ENCODE assay signal across 2 cellular contexts in genomic region chr10:116810895-116811294, GRCh38.
TF ChIP-seq lines count a peak whose summit lies in the region.

No MANE protein-coding gene starts in this region.

TF ChIP-seq in A549, 52 proteins besides CTCF, POLR2A, EP300 and RAD21 (continued from another document):
- TF ChIP-seq ZFP36 (IDR thresholded peaks at IDR 0.05; ENCODE audit: borderline replicate concordance, partially characterized antibody), result peak; percentile 79

TF ChIP-seq in H1, 55 proteins besides CTCF, POLR2A, EP300 and RAD21 (continued from another document):
- TF ChIP-seq KDM1A (IDR thresholded peaks at IDR 0.05; ENCODE audit: borderline replicate concordance, low read length) (no peak), TAF7 (optimal IDR thresholded peaks at IDR 0.05; ENCODE audit: borderline replicate concordance, low read depth, low read length) (no peak), TCF12 (IDR thresholded peaks at IDR 0.05; ENCODE audit: low read depth, low read length) (no peak), CBX8 (IDR thresholded peaks at IDR 0.05; ENCODE audit: borderline replicate concordance, low read depth, low read length) (no peak), BRCA1 (IDR thresholded peaks at IDR 0.05; ENCODE audit: low read depth, low read length) (no peak), GTF2F1 (IDR thresholded peaks at IDR 0.05; ENCODE audit: borderline replicate concordance, low read depth, low read length) (no peak), FOSL1 (IDR thresholded peaks at IDR 0.05; ENCODE audit: insufficient read depth, low read depth, low read length) (no peak), SP2 (IDR thresholded peaks at IDR 0.05; ENCODE audit: low read length) (no peak), CTBP2 (IDR thresholded peaks at IDR 0.05; ENCODE audit: borderline replicate concordance, insufficient read depth, insufficient read length, low read length) (no peak), SIRT6 (IDR thresholded peaks at IDR 0.05; ENCODE audit: low read length) (no peak), BCL11A (IDR thresholded peaks at IDR 0.05; ENCODE audit: low read depth in 2 of 2, low read length in 2 of 2) (no peak), NANOG (IDR thresholded peaks at IDR 0.05; ENCODE audit: insufficient read depth, low read depth, low read length, poor library complexity, severe bottlenecking) (no peak), ATF3 (IDR thresholded peaks at IDR 0.05; ENCODE audit: insufficient read depth, low read depth, low read length) (no peak), MAX (IDR thresholded peaks at IDR 0.05) (no peak), ATF2 (IDR thresholded peaks at IDR 0.05; ENCODE audit: low read length) (no peak), USF2 (IDR thresholded peaks at IDR 0.05; ENCODE audit: low read length) (no peak), SIX5 (IDR thresholded peaks at IDR 0.05; ENCODE audit: low read depth, low read length) (no peak)
TF ChIP-seq in H1: peak in this region for 0.
